Comparison of ENCODE assay signal across 1 cellular context in genomic region chr9:6781476-6781875, GRCh38.
TF ChIP-seq lines count a peak whose summit lies in the region.

No MANE protein-coding gene starts in this region.

TF ChIP-seq in HepG2, 621 proteins besides CTCF, POLR2A, EP300 and RAD21 (continued from another document):
- TF ChIP-seq HOMEZ (CRISPR knock-in tag; IDR thresholded peaks at IDR 0.05; ENCODE audit: low read depth) (peak; percentile 61; the same call in 1 of the 2 replicates), GATAD2A (CRISPR knock-in tag; IDR thresholded peaks at IDR 0.05) (peak; percentile 85), CBX2 (IDR thresholded peaks at IDR 0.05; ENCODE audit: low read depth, low read length) (no peak), CBX2 (CRISPR knock-in tag; IDR thresholded peaks at IDR 0.05; ENCODE audit: low read depth) (no peak), AFF4 (CRISPR knock-in tag; IDR thresholded peaks at IDR 0.05) (no peak), RCOR2 (CRISPR knock-in tag; IDR thresholded peaks at IDR 0.05) (peak; percentile 69), ZNF577 (CRISPR knock-in tag; IDR thresholded peaks at IDR 0.05; ENCODE audit: borderline replicate concordance, low read depth) (no peak), ELF3 (CRISPR knock-in tag; IDR thresholded peaks at IDR 0.05) (peak; percentile 54), HIVEP1 (CRISPR knock-in tag; IDR thresholded peaks at IDR 0.05) (no peak), TEAD3 (CRISPR knock-in tag; optimal IDR thresholded peaks at IDR 0.05; ENCODE audit: borderline replicate concordance) (peak; percentile 96), CBFB (CRISPR knock-in tag; IDR thresholded peaks at IDR 0.05) (peak; percentile 21; the same call in 1 of the 2 replicates), MED8 (CRISPR knock-in tag; IDR thresholded peaks at IDR 0.05; ENCODE audit: insufficient replicate concordance) (no peak), ZNF232 (CRISPR knock-in tag; IDR thresholded peaks at IDR 0.05; ENCODE audit: borderline replicate concordance) (peak; percentile 66; the same call in 1 of the 2 replicates), ZNF12 (CRISPR knock-in tag; IDR thresholded peaks at IDR 0.05) (peak; percentile 68; the same call in 1 of the 2 replicates), NCOR1 (IDR thresholded peaks at IDR 0.05; ENCODE audit: borderline replicate concordance, low read length) (peak; percentile 76; the same call in 1 of the 2 replicates), ZNF644 (CRISPR knock-in tag; IDR thresholded peaks at IDR 0.05; ENCODE audit: low read depth) (peak; percentile 90), RXRB (CRISPR knock-in tag; IDR thresholded peaks at IDR 0.05; ENCODE audit: borderline replicate concordance) (peak; percentile 51; the same call in 1 of the 2 replicates), FOXM1 (CRISPR knock-in tag; IDR thresholded peaks at IDR 0.05) (no peak), ISL2 (CRISPR knock-in tag; IDR thresholded peaks at IDR 0.05) (peak; percentile 32; the same call in 1 of the 2 replicates), ZNF235 (CRISPR knock-in tag; IDR thresholded peaks at IDR 0.05; ENCODE audit: borderline replicate concordance) (no peak), ERF (CRISPR knock-in tag; IDR thresholded peaks at IDR 0.05) (0 out of 2 replicates have a peak, but pooled peaks have one; percentile 28), GATAD1 (CRISPR knock-in tag; IDR thresholded peaks at IDR 0.05) (0 out of 2 replicates have a peak, but pooled peaks have one; percentile 31), ZNF331 (CRISPR knock-in tag; IDR thresholded peaks at IDR 0.05) (0 out of 2 replicates have a peak, but pooled peaks have one; percentile 32), XRCC5 (optimal IDR thresholded peaks at IDR 0.05; ENCODE audit: low read length) (peak; percentile 37), FOXK1 (CRISPR knock-in tag; IDR thresholded peaks at IDR 0.05; ENCODE audit: borderline replicate concordance, low read depth) (peak; percentile 60; the same call in 1 of the 2 replicates), ZNF367 (CRISPR knock-in tag; IDR thresholded peaks at IDR 0.05; ENCODE audit: borderline replicate concordance) (no peak), ADNP (CRISPR knock-in tag; IDR thresholded peaks at IDR 0.05) (no peak)
- TF ChIP-seq, protein P1, sequence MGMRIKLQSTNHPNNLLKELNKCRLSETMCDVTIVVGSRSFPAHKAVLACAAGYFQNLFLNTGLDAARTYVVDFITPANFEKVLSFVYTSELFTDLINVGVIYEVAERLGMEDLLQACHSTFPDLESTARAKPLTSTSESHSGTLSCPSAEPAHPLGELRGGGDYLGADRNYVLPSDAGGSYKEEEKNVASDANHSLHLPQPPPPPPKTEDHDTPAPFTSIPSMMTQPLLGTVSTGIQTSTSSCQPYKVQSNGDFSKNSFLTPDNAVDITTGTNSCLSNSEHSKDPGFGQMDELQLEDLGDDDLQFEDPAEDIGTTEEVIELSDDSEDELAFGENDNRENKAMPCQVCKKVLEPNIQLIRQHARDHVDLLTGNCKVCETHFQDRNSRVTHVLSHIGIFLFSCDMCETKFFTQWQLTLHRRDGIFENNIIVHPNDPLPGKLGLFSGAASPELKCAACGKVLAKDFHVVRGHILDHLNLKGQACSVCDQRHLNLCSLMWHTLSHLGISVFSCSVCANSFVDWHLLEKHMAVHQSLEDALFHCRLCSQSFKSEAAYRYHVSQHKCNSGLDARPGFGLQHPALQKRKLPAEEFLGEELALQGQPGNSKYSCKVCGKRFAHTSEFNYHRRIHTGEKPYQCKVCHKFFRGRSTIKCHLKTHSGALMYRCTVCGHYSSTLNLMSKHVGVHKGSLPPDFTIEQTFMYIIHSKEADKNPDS (CRISPR knock-in tag; IDR thresholded peaks at IDR 0.05): no peak
- TF ChIP-seq, protein P2, sequence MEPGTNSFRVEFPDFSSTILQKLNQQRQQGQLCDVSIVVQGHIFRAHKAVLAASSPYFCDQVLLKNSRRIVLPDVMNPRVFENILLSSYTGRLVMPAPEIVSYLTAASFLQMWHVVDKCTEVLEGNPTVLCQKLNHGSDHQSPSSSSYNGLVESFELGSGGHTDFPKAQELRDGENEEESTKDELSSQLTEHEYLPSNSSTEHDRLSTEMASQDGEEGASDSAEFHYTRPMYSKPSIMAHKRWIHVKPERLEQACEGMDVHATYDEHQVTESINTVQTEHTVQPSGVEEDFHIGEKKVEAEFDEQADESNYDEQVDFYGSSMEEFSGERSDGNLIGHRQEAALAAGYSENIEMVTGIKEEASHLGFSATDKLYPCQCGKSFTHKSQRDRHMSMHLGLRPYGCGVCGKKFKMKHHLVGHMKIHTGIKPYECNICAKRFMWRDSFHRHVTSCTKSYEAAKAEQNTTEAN (CRISPR knock-in tag; conservative IDR thresholded peaks at IDR 0.05): peak; percentile 97
- TF ChIP-seq, protein P3, sequence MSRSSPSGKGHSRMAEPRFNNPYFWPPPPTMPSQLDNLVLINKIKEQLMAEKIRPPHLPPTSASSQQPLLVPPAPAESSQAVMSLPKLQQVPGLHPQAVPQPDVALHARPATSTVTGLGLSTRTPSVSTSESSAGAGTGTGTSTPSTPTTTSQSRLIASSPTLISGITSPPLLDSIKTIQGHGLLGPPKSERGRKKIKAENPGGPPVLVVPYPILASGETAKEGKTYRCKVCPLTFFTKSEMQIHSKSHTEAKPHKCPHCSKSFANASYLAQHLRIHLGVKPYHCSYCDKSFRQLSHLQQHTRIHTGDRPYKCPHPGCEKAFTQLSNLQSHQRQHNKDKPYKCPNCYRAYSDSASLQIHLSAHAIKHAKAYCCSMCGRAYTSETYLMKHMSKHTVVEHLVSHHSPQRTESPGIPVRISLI (CRISPR knock-in tag; IDR thresholded peaks at IDR 0.05; ENCODE audit: borderline replicate concordance): peak; percentile 37; the same call in 1 of the 2 replicates
- TF ChIP-seq, protein P4, sequence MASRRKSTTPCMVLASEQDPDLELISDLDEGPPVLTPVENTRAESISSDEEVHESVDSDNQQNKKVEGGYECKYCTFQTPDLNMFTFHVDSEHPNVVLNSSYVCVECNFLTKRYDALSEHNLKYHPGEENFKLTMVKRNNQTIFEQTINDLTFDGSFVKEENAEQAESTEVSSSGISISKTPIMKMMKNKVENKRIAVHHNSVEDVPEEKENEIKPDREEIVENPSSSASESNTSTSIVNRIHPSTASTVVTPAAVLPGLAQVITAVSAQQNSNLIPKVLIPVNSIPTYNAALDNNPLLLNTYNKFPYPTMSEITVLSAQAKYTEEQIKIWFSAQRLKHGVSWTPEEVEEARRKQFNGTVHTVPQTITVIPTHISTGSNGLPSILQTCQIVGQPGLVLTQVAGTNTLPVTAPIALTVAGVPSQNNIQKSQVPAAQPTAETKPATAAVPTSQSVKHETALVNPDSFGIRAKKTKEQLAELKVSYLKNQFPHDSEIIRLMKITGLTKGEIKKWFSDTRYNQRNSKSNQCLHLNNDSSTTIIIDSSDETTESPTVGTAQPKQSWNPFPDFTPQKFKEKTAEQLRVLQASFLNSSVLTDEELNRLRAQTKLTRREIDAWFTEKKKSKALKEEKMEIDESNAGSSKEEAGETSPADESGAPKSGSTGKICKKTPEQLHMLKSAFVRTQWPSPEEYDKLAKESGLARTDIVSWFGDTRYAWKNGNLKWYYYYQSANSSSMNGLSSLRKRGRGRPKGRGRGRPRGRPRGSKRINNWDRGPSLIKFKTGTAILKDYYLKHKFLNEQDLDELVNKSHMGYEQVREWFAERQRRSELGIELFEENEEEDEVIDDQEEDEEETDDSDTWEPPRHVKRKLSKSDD (CRISPR knock-in tag; IDR thresholded peaks at IDR 0.05; ENCODE audit: low read depth): no peak
- TF ChIP-seq, protein P5, sequence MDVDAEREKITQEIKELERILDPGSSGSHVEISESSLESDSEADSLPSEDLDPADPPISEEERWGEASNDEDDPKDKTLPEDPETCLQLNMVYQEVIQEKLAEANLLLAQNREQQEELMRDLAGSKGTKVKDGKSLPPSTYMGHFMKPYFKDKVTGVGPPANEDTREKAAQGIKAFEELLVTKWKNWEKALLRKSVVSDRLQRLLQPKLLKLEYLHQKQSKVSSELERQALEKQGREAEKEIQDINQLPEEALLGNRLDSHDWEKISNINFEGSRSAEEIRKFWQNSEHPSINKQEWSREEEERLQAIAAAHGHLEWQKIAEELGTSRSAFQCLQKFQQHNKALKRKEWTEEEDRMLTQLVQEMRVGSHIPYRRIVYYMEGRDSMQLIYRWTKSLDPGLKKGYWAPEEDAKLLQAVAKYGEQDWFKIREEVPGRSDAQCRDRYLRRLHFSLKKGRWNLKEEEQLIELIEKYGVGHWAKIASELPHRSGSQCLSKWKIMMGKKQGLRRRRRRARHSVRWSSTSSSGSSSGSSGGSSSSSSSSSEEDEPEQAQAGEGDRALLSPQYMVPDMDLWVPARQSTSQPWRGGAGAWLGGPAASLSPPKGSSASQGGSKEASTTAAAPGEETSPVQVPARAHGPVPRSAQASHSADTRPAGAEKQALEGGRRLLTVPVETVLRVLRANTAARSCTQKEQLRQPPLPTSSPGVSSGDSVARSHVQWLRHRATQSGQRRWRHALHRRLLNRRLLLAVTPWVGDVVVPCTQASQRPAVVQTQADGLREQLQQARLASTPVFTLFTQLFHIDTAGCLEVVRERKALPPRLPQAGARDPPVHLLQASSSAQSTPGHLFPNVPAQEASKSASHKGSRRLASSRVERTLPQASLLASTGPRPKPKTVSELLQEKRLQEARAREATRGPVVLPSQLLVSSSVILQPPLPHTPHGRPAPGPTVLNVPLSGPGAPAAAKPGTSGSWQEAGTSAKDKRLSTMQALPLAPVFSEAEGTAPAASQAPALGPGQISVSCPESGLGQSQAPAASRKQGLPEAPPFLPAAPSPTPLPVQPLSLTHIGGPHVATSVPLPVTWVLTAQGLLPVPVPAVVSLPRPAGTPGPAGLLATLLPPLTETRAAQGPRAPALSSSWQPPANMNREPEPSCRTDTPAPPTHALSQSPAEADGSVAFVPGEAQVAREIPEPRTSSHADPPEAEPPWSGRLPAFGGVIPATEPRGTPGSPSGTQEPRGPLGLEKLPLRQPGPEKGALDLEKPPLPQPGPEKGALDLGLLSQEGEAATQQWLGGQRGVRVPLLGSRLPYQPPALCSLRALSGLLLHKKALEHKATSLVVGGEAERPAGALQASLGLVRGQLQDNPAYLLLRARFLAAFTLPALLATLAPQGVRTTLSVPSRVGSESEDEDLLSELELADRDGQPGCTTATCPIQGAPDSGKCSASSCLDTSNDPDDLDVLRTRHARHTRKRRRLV (CRISPR knock-in tag; IDR thresholded peaks at IDR 0.05): no peak
- TF ChIP-seq, protein P6, sequence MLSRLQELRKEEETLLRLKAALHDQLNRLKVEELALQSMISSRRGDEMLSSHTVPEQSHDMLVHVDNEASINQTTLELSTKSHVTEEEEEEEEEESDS (CRISPR knock-in tag; IDR thresholded peaks at IDR 0.05; ENCODE audit: borderline replicate concordance): 0 out of 2 replicates have a peak, but pooled peaks have one; percentile 36
